ENCODE assay signal across 8 cellular contexts in the genomic region with DNA sequence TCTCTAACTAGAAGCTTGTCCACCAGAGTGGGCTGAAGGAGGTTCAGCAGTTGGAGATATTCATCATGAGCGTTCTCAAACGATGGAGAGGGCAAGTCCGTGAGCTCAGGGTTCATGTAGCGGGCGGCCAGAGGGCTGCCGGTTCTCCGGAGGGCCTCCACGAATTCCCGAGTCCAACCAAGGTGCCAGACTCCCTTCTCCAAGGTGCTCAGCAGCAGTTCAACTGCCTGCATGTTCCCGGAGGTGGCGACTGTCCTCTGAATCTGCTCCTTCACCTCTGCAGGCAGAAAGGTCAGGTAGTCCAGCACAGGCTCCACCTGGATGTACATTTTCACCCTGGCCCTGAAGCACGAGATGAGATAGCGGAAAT. TPM values are rescaled to one million over a fixed set of nuclear protein-coding genes. Genes with fewer than 3 reads are reported as not detected.
DNase-seq lines count a peak whose midpoint lies in the region; ATAC-seq and FAIRE-seq lines count a peak whose summit lies in the region.

No MANE protein-coding gene starts in this region.

- H3K4me3 ChIP-seq in adipocyte (ENCODE audit: low read length) (peak overlapping the region; percentile 95), iPS DF 6.9 (ENCODE audit: low read length) (peak overlapping the region; percentile 67; the same call in 1 of the 2 replicates), small intestine (ENCODE audit: low read depth in 1 of 2, low read length in 2 of 2) (peak overlapping the region; percentile 87 to 90)

- DNase-seq in DMS153 treated with DMSO at 0.1 percent for 48 hours (lab: John Stamatoyannopoulos, UW; ENCODE audit: unreplicated experiment) = peak; percentile 44
- DNase-seq in DMS153 (lab: John Stamatoyannopoulos, UW) = no peak
- DNase-seq in OCI-M2 (lab: John Stamatoyannopoulos, UW; ENCODE audit: unreplicated experiment) = peak; percentile 24
- no peak for DNase-seq in adipocyte (ENCODE audit: low read depth)
- no peak for DNase-seq in iPS DF 6.9 (ENCODE audit: low read depth, low spot score)
- DNase-seq in small intestine = peak; percentile 52
- DNase-seq in NCI-H2081 (lab: John Stamatoyannopoulos, UW) = no peak

- peak overlapping the region; percentile 80 for H3K9ac ChIP-seq in adipocyte (ENCODE audit: low read length)

- H3K9me3 ChIP-seq in adipocyte (ENCODE audit: control insufficient read depth, low read length) (no peaks in the 10 kb centered on the region), iPS DF 6.9 (ENCODE audit: control insufficient read depth, insufficient read depth, low read length) (no peaks in the 10 kb centered on the region), small intestine (ENCODE audit: control insufficient read depth, low read depth) (no peaks in the 10 kb centered on the region)

- H3K27me3 ChIP-seq in adipocyte (replicated peaks; ENCODE audit: control insufficient read depth, insufficient read depth, low read length) (no peaks in the 10 kb centered on the region), iPS DF 6.9 (ENCODE audit: control insufficient read depth, insufficient read depth, low read length) (peaks cover 2% of the 10 kb centered on the region; the same call in 1 of the 2 replicates), small intestine (ENCODE audit: control insufficient read depth in 2 of 2, insufficient read depth in 2 of 2, low read length in 2 of 2) (no peaks in the 10 kb centered on the region)

- H3K27ac ChIP-seq in iPS DF 6.9 (ENCODE audit: low read length) (no peak overlapping the region), small intestine (ENCODE audit: low read depth in 1 of 2, low read length in 1 of 2) (peak overlapping the region; percentile 93 to 98)

- H3K4me1 ChIP-seq in adipocyte (ENCODE audit: control insufficient read depth, insufficient read depth, low read length) = peaks cover 7% of the 10 kb centered on the region
- H3K4me1 ChIP-seq in iPS DF 6.9 (ENCODE audit: control insufficient read depth, insufficient read depth, low read length) = no peaks in the 10 kb centered on the region
- H3K4me1 ChIP-seq in small intestine (ENCODE audit: control insufficient read depth in 2 of 2, insufficient read depth in 1 of 2, low read depth in 1 of 2, low read length in 1 of 2) = peaks cover 5 to 14% of the 10 kb centered on the region in 2 donors

- H3K36me3 ChIP-seq in adipocyte (ENCODE audit: control insufficient read depth, insufficient read depth, low read length, severe bottlenecking) = no peaks in the 10 kb centered on the region
- H3K36me3 ChIP-seq in iPS DF 6.9 (ENCODE audit: control insufficient read depth, insufficient read depth, low read length) = no peaks in the 10 kb centered on the region
- H3K36me3 ChIP-seq in small intestine (ENCODE audit: control insufficient read depth in 2 of 2, insufficient read depth in 2 of 2, low read length in 2 of 2) = no peaks in the 10 kb centered on the region

- peak; percentile 4 for ATAC-seq in HG02840 (IDR thresholded peaks at IDR 0.05; ENCODE audit: low FRiP score, unreplicated experiment)

- no CpG with 5 or more reads among the region's 13 CpGs for WGBS in iPS DF 6.9 (ENCODE audit: insufficient coverage, insufficient read length)
- 0 to 12% (median 2%) methylated on average over 13 of the region's 13 CpGs for whole genome bisulfite sequencing in small intestine, 3 donors

- FAIRE-seq in small intestine (lab: Jason Lieb, UNC) = no peak

RNA-seq across cellular contexts. Expression of gene IFIH1, which starts 0.6 kb away (rescaled TPM):
- 10 to 100 TPM; 11.9 to 20.8 (median 19.2) TPM for polyA plus RNA-seq in small intestine

RNA-seq across cellular contexts. Expression of gene GCA, which starts 26.0 kb away (rescaled TPM):
- 10 to 100 TPM; 16.1 to 24.3 (median 23.9) TPM for polyA plus RNA-seq in small intestine

Comparison
In these comparisons a context has a peak if more than half of its experiments do, and no peak if none do; other contexts are left out.
1. DNase-seq: peak in DMS153 treated with DMSO at 0.1 percent for 48 hours (single experiment), OCI-M2 (single experiment) and small intestine (single experiment); none in DMS153 (single experiment), adipocyte (single experiment), iPS DF 6.9 (single experiment) and NCI-H2081 (0 of 2).
2. Peak in every context shown above with its lines, with median percentiles within 50 percentile points of each other: H3K4me3 ChIP-seq.